Comparison of ENCODE assay signal across 8 cellular contexts in genomic region chr4:153083447-153083921, GRCh38.
DNase-seq lines count a peak whose midpoint lies in the region; ATAC-seq, FAIRE-seq and TF ChIP-seq lines count a peak whose summit lies in the region.

No MANE protein-coding gene starts in this region.

- TF ChIP-seq CTCF in endothelial cell of umbilical vein (IDR thresholded peaks at IDR 0.05; ENCODE audit: extremely low read depth in 1 of 2, insufficient read depth in 1 of 2, low read depth in 1 of 2, low read length in 2 of 2), result peak; percentile 59 to 66

- no peak overlapping the region for H3K4me3 ChIP-seq in endothelial cell of umbilical vein (replicated peaks in 1 of 3; ENCODE audit: insufficient read depth in 1 of 3, low read depth in 1 of 3, low read length in 3 of 3)
- H3K4me3 ChIP-seq in mesodermal cell (ENCODE audit: extremely low read depth, insufficient read depth, low read length, poor library complexity, severe bottlenecking), result no peak overlapping the region

- H3K27ac ChIP-seq in endothelial cell of umbilical vein (ENCODE audit: insufficient read depth, low read depth, low read length) (no peak overlapping the region), mesodermal cell (ENCODE audit: low read depth, low read length, severe bottlenecking) (peak overlapping the region; percentile 73)

- intact Hi-C loops in endothelial cell of umbilical vein (cut with micrococcal nuclease), result loop anchor here (1.0 to 10.0 kb wide), 2 partner anchors 45 to 149 kb away; partner anchors contain the start of gene FHDC1

- POLR2A ChIA-PET in endothelial cell of umbilical vein (lab: Charles Lee), result no interaction called here

- peaks cover 4 to 7% of the 10 kb centered on the region in 2 experiments for H3K27me3 ChIP-seq in endothelial cell of umbilical vein (ENCODE audit: control insufficient read depth in 2 of 2, insufficient read depth in 2 of 2, low read length in 2 of 2)

- CTCF ChIA-PET in endothelial cell of umbilical vein (lab: Charles Lee), result interaction anchor here (0.5 to 4.7 kb wide), 39 partner anchors 9 to 674 kb away, joined by 3 to 138 read pairs (median 3); no protein-coding TSS in a partner anchor

- FAIRE-seq in endothelial cell of umbilical vein (lab: Jason Lieb, UNC), result peak; percentile 99

- peak overlapping the region; percentile 82 for H2AFZ ChIP-seq in endothelial cell of umbilical vein (ENCODE audit: low read depth, low read length)

- ATAC-seq in GM19455 (IDR thresholded peaks at IDR 0.05; ENCODE audit: unreplicated experiment) (peak; percentile 88), HG03571 (IDR thresholded peaks at IDR 0.05; ENCODE audit: unreplicated experiment) (peak; percentile 61)

- TF ChIP-seq POLR2A in endothelial cell of umbilical vein (IDR thresholded peaks at IDR 0.05; ENCODE audit: low read depth, low read length), result no peak

- DNase-seq in COLO829 (ENCODE audit: low spot score), result peak; percentile 96
- peak; percentile 89 to 94 for DNase-seq in NCI-H526 (lab: John Stamatoyannopoulos, UW)
- peak; percentile 27 to 30 for DNase-seq in activated CD4-positive, alpha-beta T cell treated with anti-CD3 and anti-CD28 coated beads, Interleukin-2, amount 50 U/mL, for 4 hours
- peak; percentile 75 for DNase-seq in endothelial cell of umbilical vein (ENCODE audit: low read depth, low spot score)
- peak; percentile 24 for DNase-seq in stimulated activated naive CD4-positive, alpha-beta T cell treated with Interleukin-2 at 50 U/mL for 16 hours (lab: John Stamatoyannopoulos, UW)

- WGBS in mesodermal cell (ENCODE audit: insufficient coverage in 2 of 2), 2 experiments, result 10 to 21% methylated on average over 6 of the region's 7 CpGs

- dilution Hi-C loops in endothelial cell of umbilical vein (cut with MboI; ENCODE audit: extremely low pct_ligation_motif_present, low sequenced_read_pairs), result no loop called here

- no peaks in the 10 kb centered on the region for H4K20me1 ChIP-seq in endothelial cell of umbilical vein (replicated peaks; ENCODE audit: control insufficient read depth, extremely low read depth, insufficient read depth, low read length)

- no peaks in the 10 kb centered on the region for H3K4me1 ChIP-seq in endothelial cell of umbilical vein (ENCODE audit: control insufficient read depth, extremely low read depth, insufficient read depth, low read length)
- H3K4me1 ChIP-seq in mesodermal cell (ENCODE audit: control insufficient read depth, insufficient read depth, low read length, poor library complexity, severe bottlenecking), result peaks cover 4% of the 10 kb centered on the region

- H3K36me3 ChIP-seq in endothelial cell of umbilical vein (ENCODE audit: control insufficient read depth in 2 of 2, extremely low read depth in 1 of 2, insufficient read depth in 2 of 2, low read length in 2 of 2) (no peaks in the 10 kb centered on the region), mesodermal cell (ENCODE audit: control insufficient read depth, insufficient read depth, low read length) (no peaks in the 10 kb centered on the region)

- H3K9me3 ChIP-seq in endothelial cell of umbilical vein (replicated peaks; ENCODE audit: control insufficient read depth, insufficient read depth, low read length) (no peaks in the 10 kb centered on the region), mesodermal cell (ENCODE audit: control insufficient read depth, low read length) (no peaks in the 10 kb centered on the region)

- H3K9me1 ChIP-seq in endothelial cell of umbilical vein (replicated peaks; ENCODE audit: control insufficient read depth, extremely low read depth, insufficient read depth, low read length), result no peaks in the 10 kb centered on the region

- no peaks in the 10 kb centered on the region for H3K79me2 ChIP-seq in endothelial cell of umbilical vein (ENCODE audit: control insufficient read depth, insufficient read depth, low read length)

- H3K4me2 ChIP-seq in endothelial cell of umbilical vein (ENCODE audit: insufficient read depth, low read length), result no peak overlapping the region

- no peak overlapping the region for H3K9ac ChIP-seq in endothelial cell of umbilical vein (replicated peaks; ENCODE audit: extremely low read depth, insufficient read depth, low read length)

- no TSS peak for BruUV-seq in endothelial cell of umbilical vein (replicated peaks; lab: Mats Ljungman, UMichigan)

TF ChIP-seq in endothelial cell of umbilical vein, 7 proteins besides CTCF, POLR2A, EP300 and RAD21:
- TF ChIP-seq JUN (IDR thresholded peaks at IDR 0.05; ENCODE audit: borderline replicate concordance, insufficient read depth, insufficient read length, low read depth), result no peak
- TF ChIP-seq MAX (IDR thresholded peaks at IDR 0.05; ENCODE audit: insufficient read depth, insufficient read length), result no peak
- TF ChIP-seq MYC (IDR thresholded peaks at IDR 0.05; ENCODE audit: low read depth, low read length), result no peak
- TF ChIP-seq FOS (IDR thresholded peaks at IDR 0.05; ENCODE audit: borderline replicate concordance, insufficient read depth, low read length), result no peak
- TF ChIP-seq GATA2 (IDR thresholded peaks at IDR 0.05; ENCODE audit: insufficient read depth, insufficient read length, low read depth, low read length), result no peak
- TF ChIP-seq POLR2AphosphoS5 (IDR thresholded peaks at IDR 0.05; ENCODE audit: insufficient read depth, low read depth, low read length), result no peak
- TF ChIP-seq EZH2 (IDR thresholded peaks at IDR 0.05; ENCODE audit: borderline replicate concordance, low read depth, low read length, severe bottlenecking), result no peak
TF ChIP-seq in endothelial cell of umbilical vein: peak in this region for 0.

Comparison
In these comparisons a context has a peak if more than half of its experiments do, and no peak if none do; other contexts are left out.
1. DNase-seq: peak in every context shown above with its lines; median percentile 96 in COLO829; 92 in NCI-H526; 75 in endothelial cell of umbilical vein; 28 in activated CD4-positive, alpha-beta T cell treated with anti-CD3 and anti-CD28 coated beads, Interleukin-2, amount 50 U/mL, for 4 hours; 24 in stimulated activated naive CD4-positive, alpha-beta T cell treated with Interleukin-2 at 50 U/mL for 16 hours.